18 cellular contexts compared by ENCODE assay signal in the genomic region with DNA sequence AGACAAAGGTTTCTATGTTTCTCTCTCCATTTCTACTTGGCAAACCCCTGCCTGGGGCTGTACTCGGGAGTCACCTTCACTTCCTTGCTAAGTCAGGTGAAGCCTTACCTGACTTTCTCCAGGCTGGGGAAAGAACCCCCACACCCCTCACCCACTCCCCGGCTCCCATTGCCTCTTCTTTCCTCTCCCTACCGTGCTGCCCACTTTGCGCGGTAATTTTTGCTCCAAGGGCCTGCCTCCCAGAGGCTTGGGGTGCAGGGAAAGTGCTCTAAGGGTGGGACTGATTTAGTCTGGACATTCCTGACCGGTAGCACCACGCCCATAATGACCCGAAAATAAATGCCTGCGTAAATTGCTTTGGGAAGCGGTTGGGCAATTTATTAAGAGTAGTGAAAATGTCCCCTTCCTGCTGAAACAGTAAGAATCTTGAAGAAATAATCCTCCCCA. TPM values are rescaled to one million over a fixed set of nuclear protein-coding genes. Genes with fewer than 3 reads are reported as not detected.
DNase-seq lines count a peak whose midpoint lies in the region; ATAC-seq and TF ChIP-seq lines count a peak whose summit lies in the region.
"Had no signal": no experiment of that assay in that cellular context is flagged by ENCODE, and none has a peak within 500 bp of the region (broad histone marks: within the 10 kb centered on the region; RNA-seq: fewer than 3 reads in every experiment).

No MANE protein-coding gene starts in this region.

- H3K9me3 Mint-ChIP-seq in T-helper 2 cell treated with Interferon-gamma antibody and Interleukin-4, amounts not matched to agents 5 μg/mL and 100 μg/mL, for 36 hours: no peaks in the 10 kb centered on the region
- H3K9me3 Mint-ChIP-seq in CD8-positive, alpha-beta T cell: peaks cover 2% of the 10 kb centered on the region
- H3K9me3 Mint-ChIP-seq in nephron progenitor cell: peaks cover 19% of the 10 kb centered on the region
- no peaks in the 10 kb centered on the region for H3K9me3 Mint-ChIP-seq in activated naive CD4-positive, alpha-beta T cell treated with anti-CD3 and anti-CD28 coated beads for 36 hours

- H3K27ac Mint-ChIP-seq in T-helper 2 cell treated with Interferon-gamma antibody and Interleukin-4, amounts not matched to agents 5 μg/mL and 100 μg/mL, for 36 hours: no peak overlapping the region
- no peak overlapping the region for H3K27ac Mint-ChIP-seq in CD8-positive, alpha-beta T cell
- no peak overlapping the region for H3K27ac Mint-ChIP-seq in nephron progenitor cell
- H3K27ac Mint-ChIP-seq in activated naive CD4-positive, alpha-beta T cell treated with anti-CD3 and anti-CD28 coated beads for 36 hours: no peak overlapping the region
- H3K27ac Mint-ChIP-seq: CD4-positive, alpha-beta T cell; stimulated activated memory B cell treated with anti-CD40 and anti-IgM and Interleukin-4, amounts not matched to agents 10 μg/mL and 1 μg/mL and 100 μg/mL, for 72 hours had no signal

- no peak for ATAC-seq in CD8-positive, alpha-beta T cell
- ATAC-seq: Panc1; stimulated activated memory B cell treated with anti-CD40 and anti-IgM and Interleukin-4, amounts not matched to agents 10 μg/mL and 1 μg/mL and 100 μg/mL, for 72 hours had no signal

- no peaks in the 10 kb centered on the region for H3K36me3 ChIP-seq in CD8-positive, alpha-beta T cell (ENCODE audit: insufficient read depth, low read length)

- H3K27ac ChIP-seq in CD8-positive, alpha-beta T cell (ENCODE audit: low read depth, low read length): no peak overlapping the region
- no peak overlapping the region for H3K27ac ChIP-seq in coronary artery
- H3K27ac ChIP-seq: SK-N-MC had no signal

- peaks cover 42% of the 10 kb centered on the region for H3K27me3 ChIP-seq in CD8-positive, alpha-beta T cell (ENCODE audit: insufficient read depth, low read length)

- peak overlapping the region; percentile 68 for H3K4me3 Mint-ChIP-seq in T-helper 2 cell treated with Interferon-gamma antibody and Interleukin-4, amounts not matched to agents 5 μg/mL and 100 μg/mL, for 36 hours
- peak overlapping the region; percentile 75 for H3K4me3 Mint-ChIP-seq in CD8-positive, alpha-beta T cell
- H3K4me3 Mint-ChIP-seq in nephron progenitor cell: peak overlapping the region; percentile 71
- H3K4me3 Mint-ChIP-seq in activated naive CD4-positive, alpha-beta T cell treated with anti-CD3 and anti-CD28 coated beads for 36 hours: no peak overlapping the region
- H3K4me3 Mint-ChIP-seq: stimulated activated memory B cell treated with anti-CD40 and anti-IgM and Interleukin-4, amounts not matched to agents 10 μg/mL and 1 μg/mL and 100 μg/mL, for 72 hours had no signal

- no peak overlapping the region for H3K4me3 ChIP-seq in CD8-positive, alpha-beta T cell (ENCODE audit: low read depth, low read length)
- no peak overlapping the region for H3K4me3 ChIP-seq in coronary artery
- H3K4me3 ChIP-seq: SK-N-MC had no signal

- no peaks in the 10 kb centered on the region for H3K9me3 ChIP-seq in CD8-positive, alpha-beta T cell (ENCODE audit: low read length)

- POLR2A ChIA-PET in CD8-positive, alpha-beta T cell (lab: Charles Lee): no interaction called here

- intact Hi-C loops in CD8-positive, alpha-beta T cell (cut with DNase I, micrococcal nuclease): no loop called here
- intact Hi-C loops in activated naive CD4-positive, alpha-beta T cell treated with anti-CD3 and anti-CD28 coated beads for 36 hours (cut with micrococcal nuclease): no loop called here

- no peak for DNase-seq in T-helper 2 cell treated with Interferon-gamma antibody and Interleukin-4, amounts not matched to agents 5 μg/mL and 100 μg/mL, for 36 hours (ENCODE audit: low spot score)
- DNase-seq in T-helper 2 cell (no peak), coronary artery (ENCODE audit: low spot score) (peak; percentile 45), nephron progenitor cell (no peak), cerebellar cortex (ENCODE audit: low spot score) (no peak), germinal center (ENCODE audit: low spot score) (no peak)
- peak in 1 of 7 experiments; percentile 23 for DNase-seq in CD8-positive, alpha-beta T cell
- DNase-seq in activated naive CD4-positive, alpha-beta T cell treated with anti-CD3 and anti-CD28 coated beads for 36 hours: no peak
- DNase-seq: caudate nucleus; CD4-positive, alpha-beta T cell; hippocampal formation; NCI-H2081; NCI-H524 had no signal

- peaks cover 24% of the 10 kb centered on the region for H3K4me1 ChIP-seq in CD8-positive, alpha-beta T cell (ENCODE audit: insufficient read depth, low read length)

- no peak for TF ChIP-seq CTCF in CD8-positive, alpha-beta T cell (IDR thresholded peaks at IDR 0.05)
- no peak for TF ChIP-seq CTCF in coronary artery (IDR thresholded peaks at IDR 0.05)
- no peak for TF ChIP-seq CTCF in nephron progenitor cell (IDR thresholded peaks at IDR 0.05)

- H3K4me1 Mint-ChIP-seq in T-helper 2 cell treated with Interferon-gamma antibody and Interleukin-4, amounts not matched to agents 5 μg/mL and 100 μg/mL, for 36 hours (ENCODE audit: low read depth): peaks cover 18% of the 10 kb centered on the region
- peaks cover 26% of the 10 kb centered on the region for H3K4me1 Mint-ChIP-seq in CD8-positive, alpha-beta T cell (ENCODE audit: low read depth)
- peaks cover 26% of the 10 kb centered on the region for H3K4me1 Mint-ChIP-seq in nephron progenitor cell
- H3K4me1 Mint-ChIP-seq in activated naive CD4-positive, alpha-beta T cell treated with anti-CD3 and anti-CD28 coated beads for 36 hours (ENCODE audit: low read depth): peaks cover 27% of the 10 kb centered on the region

- CTCF ChIA-PET in CD8-positive, alpha-beta T cell (lab: Charles Lee): no interaction called here
- CTCF ChIA-PET in activated naive CD4-positive, alpha-beta T cell treated with anti-CD3 and anti-CD28 coated beads for 36 hours (lab: Charles Lee): no interaction called here

- peaks cover 92% of the 10 kb centered on the region for H3K27me3 Mint-ChIP-seq in T-helper 2 cell treated with Interferon-gamma antibody and Interleukin-4, amounts not matched to agents 5 μg/mL and 100 μg/mL, for 36 hours (ENCODE audit: low read depth)
- H3K27me3 Mint-ChIP-seq in CD8-positive, alpha-beta T cell (ENCODE audit: low read depth): peaks cover 74% of the 10 kb centered on the region
- peaks cover 100% of the 10 kb centered on the region for H3K27me3 Mint-ChIP-seq in nephron progenitor cell (ENCODE audit: low read depth, poor library complexity)
- peaks cover 79% of the 10 kb centered on the region for H3K27me3 Mint-ChIP-seq in activated naive CD4-positive, alpha-beta T cell treated with anti-CD3 and anti-CD28 coated beads for 36 hours (ENCODE audit: low read depth)

- H3K36me3 Mint-ChIP-seq in T-helper 2 cell treated with Interferon-gamma antibody and Interleukin-4, amounts not matched to agents 5 μg/mL and 100 μg/mL, for 36 hours (ENCODE audit: low read depth): no peaks in the 10 kb centered on the region
- H3K36me3 Mint-ChIP-seq in CD8-positive, alpha-beta T cell: no peaks in the 10 kb centered on the region
- H3K36me3 Mint-ChIP-seq in nephron progenitor cell (ENCODE audit: low read depth): no peaks in the 10 kb centered on the region
- H3K36me3 Mint-ChIP-seq in activated naive CD4-positive, alpha-beta T cell treated with anti-CD3 and anti-CD28 coated beads for 36 hours (ENCODE audit: low read depth): no peaks in the 10 kb centered on the region
- H3K36me3 Mint-ChIP-seq: stimulated activated memory B cell treated with anti-CD40 and anti-IgM and Interleukin-4, amounts not matched to agents 10 μg/mL and 1 μg/mL and 100 μg/mL, for 72 hours had no signal

RNA-seq across cellular contexts. Expression of a gene that starts 13.8 kb away (rescaled TPM):
- not detected for total RNA-seq in CD8-positive, alpha-beta T cell
- total RNA-seq in activated naive CD4-positive, alpha-beta T cell treated with anti-CD3 and anti-CD28 coated beads for 36 hours: not detected
- total RNA-seq: activated CD8-positive, alpha-beta memory T cell treated with anti-CD3 and anti-CD28 coated beads for 36 hours; CD4-positive, alpha-beta T cell; mucosa of gallbladder had no signal

RNA-seq across cellular contexts. Expression of a gene that starts 49.1 kb away (rescaled TPM):
- total RNA-seq in CD8-positive, alpha-beta T cell: not detected
- not detected for total RNA-seq in activated naive CD4-positive, alpha-beta T cell treated with anti-CD3 and anti-CD28 coated beads for 36 hours
- total RNA-seq: activated CD8-positive, alpha-beta memory T cell treated with anti-CD3 and anti-CD28 coated beads for 36 hours; CD4-positive, alpha-beta T cell had no signal

RNA-seq across cellular contexts. Expression of a gene that starts 50.9 kb away (rescaled TPM):
- total RNA-seq in CD8-positive, alpha-beta T cell: not detected
- not detected for total RNA-seq in activated naive CD4-positive, alpha-beta T cell treated with anti-CD3 and anti-CD28 coated beads for 36 hours
- total RNA-seq: activated CD8-positive, alpha-beta memory T cell treated with anti-CD3 and anti-CD28 coated beads for 36 hours had no signal
